Comparison of ENCODE assay signal across 15 cellular contexts in genomic region chr14:31829256-31829923, GRCh38.
DNase-seq lines count a peak whose midpoint lies in the region; ATAC-seq, FAIRE-seq and TF ChIP-seq lines count a peak whose summit lies in the region.
"Had no signal": no experiment of that assay in that cellular context is flagged by ENCODE, and none has a peak within 500 bp of the region (broad histone marks: within the 10 kb centered on the region; RNA-seq: fewer than 3 reads in every experiment).

No MANE protein-coding gene starts in this region.

- no peaks in the 10 kb centered on the region for H3K27me3 Mint-ChIP-seq in stimulated activated naive CD8-positive, alpha-beta T cell treated with anti-CD3 and anti-CD28 coated beads, Interleukin-15, amount 100 ng/mL, for 72 hours
- H3K27me3 Mint-ChIP-seq: activated CD4-positive, alpha-beta T cell treated with anti-CD3 and anti-CD28 coated beads for 36 hours had no signal

- H3K4me3 Mint-ChIP-seq in stimulated activated naive CD8-positive, alpha-beta T cell treated with anti-CD3 and anti-CD28 coated beads, Interleukin-15, amount 100 ng/mL, for 72 hours = no peak overlapping the region
- H3K4me3 Mint-ChIP-seq: activated CD4-positive, alpha-beta T cell treated with anti-CD3 and anti-CD28 coated beads for 36 hours had no signal

- TF ChIP-seq CTCF in HepG2 (CRISPR knock-in tag; IDR thresholded peaks at IDR 0.05) = no peak
- TF ChIP-seq CTCF in right lobe of liver (IDR thresholded peaks at IDR 0.05) = no peak
- no peak for TF ChIP-seq CTCF in foreskin fibroblast (IDR thresholded peaks at IDR 0.05; ENCODE audit: low read depth, low read length)

- H3K9ac ChIP-seq in HepG2 (ENCODE audit: insufficient read depth, low read depth, low read length) = no peak overlapping the region

- WGBS in HepG2 (ENCODE audit: low lambda C conversion rate) = 96% methylated on average over 3 of the region's 3 CpGs
- 81% methylated on average over 3 of the region's 3 CpGs for WGBS in right lobe of liver (ENCODE audit: insufficient coverage, low coverage, low lambda C conversion rate, missing lambda C conversion rate)

- no peak overlapping the region for H2AFZ ChIP-seq in HepG2 (ENCODE audit: low read length)

- no peaks in the 10 kb centered on the region for H3K4me1 Mint-ChIP-seq in stimulated activated naive CD8-positive, alpha-beta T cell treated with anti-CD3 and anti-CD28 coated beads, Interleukin-15, amount 100 ng/mL, for 72 hours
- H3K4me1 Mint-ChIP-seq: activated CD4-positive, alpha-beta T cell treated with anti-CD3 and anti-CD28 coated beads for 36 hours had no signal

- no peak for TF ChIP-seq RAD21 in HepG2 (CRISPR knock-in tag; IDR thresholded peaks at IDR 0.05)

- H3K27ac Mint-ChIP-seq in stimulated activated naive CD8-positive, alpha-beta T cell treated with anti-CD3 and anti-CD28 coated beads, Interleukin-15, amount 100 ng/mL, for 72 hours = peak overlapping the region in 1 of 2 donors; percentile 16
- H3K27ac Mint-ChIP-seq: activated CD4-positive, alpha-beta T cell treated with anti-CD3 and anti-CD28 coated beads for 36 hours had no signal

- H3K4me1 ChIP-seq in HepG2 (ENCODE audit: insufficient read depth, low read length) (no peaks in the 10 kb centered on the region), right lobe of liver (no peaks in the 10 kb centered on the region)
- H3K4me1 ChIP-seq: gastrocnemius medialis had no signal

- no peak overlapping the region for H3K4me3 ChIP-seq in HepG2 (replicated peaks in 1 of 3; ENCODE audit: insufficient read depth in 1 of 3, low read depth in 2 of 3, low read length in 3 of 3)
- H3K4me3 ChIP-seq in right lobe of liver = no peak overlapping the region
- H3K4me3 ChIP-seq in foreskin fibroblast (ENCODE audit: low read depth in 1 of 2, low read length in 2 of 2) = no peak overlapping the region
- H3K4me3 ChIP-seq: gastrocnemius medialis had no signal

- H3K27ac ChIP-seq in HepG2 (ENCODE audit: extremely low read length, insufficient read depth, low read length) (no peak overlapping the region), right lobe of liver (no peak overlapping the region)
- H3K27ac ChIP-seq: gastrocnemius medialis had no signal

- in situ Hi-C loops in HepG2 (cut with HindIII; ENCODE audit: extremely low pct_ligation_motif_present, low pct_unique_long_range_greater_than_20kb) = no loop called here

- CTCF ChIA-PET in HepG2 (lab: Yijun Ruan, JAX; ENCODE audit: low intra/inter-chr PET ratio, low total read pairs) = no interaction called here

- no peaks in the 10 kb centered on the region for H4K20me1 ChIP-seq in HepG2 (ENCODE audit: insufficient read depth, low read length)

- H3K36me3 ChIP-seq in HepG2 (replicated peaks in 1 of 2; ENCODE audit: control insufficient read depth in 1 of 2, insufficient read depth in 2 of 2, low read length in 2 of 2) = 0 out of 5 replicates have a peak, but pooled peaks cover 0 to 4% of the 10 kb centered on the region in 2 experiments
- H3K36me3 ChIP-seq in right lobe of liver = no peaks in the 10 kb centered on the region
- H3K36me3 ChIP-seq: gastrocnemius medialis had no signal

- DNase-seq in HepG2 (ENCODE audit: low spot score) (no peak), right lobe of liver (no peak), amniotic epithelial cell (ENCODE audit: low read depth) (peak; percentile 95), foreskin fibroblast (peak; percentile 61 to 81)
- DNase-seq in stimulated activated naive CD8-positive, alpha-beta T cell treated with anti-CD3 and anti-CD28 coated beads, Interleukin-15, amount 100 ng/mL, for 72 hours = no peak
- DNase-seq: activated CD4-positive, alpha-beta T cell treated with anti-CD3 and anti-CD28 coated beads for 36 hours; central memory CD4-positive, alpha-beta T cell; DND-41; gastrocnemius medialis; kidney glomerular epithelial cell; NCI-H1092; NCI-H524 treated with DMSO at 0.1 percent for 48 hours had no signal

- POLR2A ChIA-PET in HepG2 (lab: Yijun Ruan, JAX) = no interaction called here

- ATAC-seq in HepG2 = no peak
- ATAC-seq in right lobe of liver = no peak
- no peak for ATAC-seq in stimulated activated naive CD8-positive, alpha-beta T cell treated with anti-CD3 and anti-CD28 coated beads, Interleukin-15, amount 100 ng/mL, for 72 hours
- no peak for ATAC-seq in GM18870 (IDR thresholded peaks at IDR 0.05; ENCODE audit: unreplicated experiment)
- no peak for ATAC-seq in GM19397 (IDR thresholded peaks at IDR 0.05; ENCODE audit: unreplicated experiment)
- no peak for ATAC-seq in HG02623 (IDR thresholded peaks at IDR 0.05; ENCODE audit: unreplicated experiment)
- ATAC-seq: activated CD4-positive, alpha-beta T cell treated with anti-CD3 and anti-CD28 coated beads for 36 hours; gastrocnemius medialis had no signal

- H3K9me3 ChIP-seq in HepG2 (ENCODE audit: low read length) (no peaks in the 10 kb centered on the region), right lobe of liver (no peaks in the 10 kb centered on the region)
- H3K9me3 ChIP-seq: gastrocnemius medialis had no signal

- TF ChIP-seq EP300 in HepG2 (IDR thresholded peaks at IDR 0.05; ENCODE audit: low read depth in 2 of 2, low read length in 2 of 2) (no peak), HepG2 (CRISPR knock-in tag; IDR thresholded peaks at IDR 0.05; ENCODE audit: borderline replicate concordance) (no peak)

- H3K27me3 ChIP-seq in HepG2 (ENCODE audit: control insufficient read depth in 1 of 2, insufficient read depth in 2 of 2, low read length in 2 of 2) (no peaks in the 10 kb centered on the region), right lobe of liver (no peaks in the 10 kb centered on the region)
- H3K27me3 ChIP-seq: gastrocnemius medialis had no signal

- no peak for FAIRE-seq in HepG2 (lab: Jason Lieb, UNC)

- no peaks in the 10 kb centered on the region for H3K9me3 Mint-ChIP-seq in stimulated activated naive CD8-positive, alpha-beta T cell treated with anti-CD3 and anti-CD28 coated beads, Interleukin-15, amount 100 ng/mL, for 72 hours

- no TSS peak for BruUV-seq in HepG2 (replicated peaks; lab: Mats Ljungman, UMichigan)

- intact Hi-C loops in HepG2 (cut with micrococcal nuclease; ENCODE audit: unreplicated experiment) = no loop called here
- intact Hi-C loops in right lobe of liver (cut with DNase I) = no loop called here

- no peak overlapping the region for H3K4me2 ChIP-seq in HepG2 (ENCODE audit: low read depth, low read length)

- TF ChIP-seq POLR2A in HepG2 (IDR thresholded peaks at IDR 0.05; ENCODE audit: insufficient read depth in 1 of 2, low read depth in 2 of 2, low read length in 2 of 2) = no peak
- no peak for TF ChIP-seq POLR2A in right lobe of liver (IDR thresholded peaks at IDR 0.05)

- no peaks in the 10 kb centered on the region for H3K79me2 ChIP-seq in HepG2 (ENCODE audit: insufficient read depth, low read length)

TF ChIP-seq in HepG2, 621 proteins besides CTCF, POLR2A, EP300 and RAD21 (continues in another document):
- TF ChIP-seq ZNF451 (CRISPR knock-in tag; IDR thresholded peaks at IDR 0.05) (no peak), ZBTB42 (CRISPR knock-in tag; IDR thresholded peaks at IDR 0.05) (no peak), ZNF280D (CRISPR knock-in tag; IDR thresholded peaks at IDR 0.05) (no peak), CREB1 (IDR thresholded peaks at IDR 0.05) (0 out of 2 replicates have a peak, but pooled peaks have one; percentile 28), CREB1 (CRISPR knock-in tag; IDR thresholded peaks at IDR 0.05) (no peak), RFX1 (IDR thresholded peaks at IDR 0.05) (peak; percentile 53; the same call in 1 of the 2 replicates), ETV6 (CRISPR knock-in tag; conservative IDR thresholded peaks at IDR 0.05) (no peak), CEBPZ (IDR thresholded peaks at IDR 0.05; ENCODE audit: low read length) (no peak), ZNF124 (CRISPR knock-in tag; IDR thresholded peaks at IDR 0.05) (no peak)

Comparison
In these comparisons a context has a peak if more than half of its experiments do, and no peak if none do; other contexts are left out.
1. DNase-seq: peak in amniotic epithelial cell (single experiment) and foreskin fibroblast (2 of 2); none in HepG2 (single experiment), right lobe of liver (0 of 3) and stimulated activated naive CD8-positive, alpha-beta T cell treated with anti-CD3 and anti-CD28 coated beads, Interleukin-15, amount 100 ng/mL, for 72 hours (0 of 2).